Comparison of ENCODE assay signal across 8 cellular contexts in genomic region chr3:129428020-129428381, GRCh38. TPM values are rescaled to one million over a fixed set of nuclear protein-coding genes. Genes with fewer than 3 reads are reported as not detected.
A peak's percentile ranks its signal among the peaks of the same experiment; 100 is the strongest.
DNase-seq lines count a peak whose midpoint lies in the region; ATAC-seq, FAIRE-seq and TF ChIP-seq lines count a peak whose summit lies in the region.

No MANE protein-coding gene starts in this region.

- WGBS in stomach, 5 donors: 11 to 14% (median 12%) methylated on average over 6 to 8 of the region's 8 CpGs

- H3K9me1 ChIP-seq in keratinocyte (ENCODE audit: control insufficient read depth, extremely low read depth, insufficient read depth, low read length): no peaks in the 10 kb centered on the region

- H3K9ac ChIP-seq in adipocyte (ENCODE audit: low read length): peak overlapping the region; percentile 58
- peak overlapping the region; percentile 64 for H3K9ac ChIP-seq in keratinocyte (ENCODE audit: control insufficient read depth, extremely low read depth, insufficient read depth, low read length)

- no peak for TF ChIP-seq CTCF in keratinocyte (optimal IDR thresholded peaks at IDR 0.05 in 1 of 3, IDR thresholded peaks at IDR 0.05 in 1 of 3, conservative IDR thresholded peaks at IDR 0.05 in 1 of 3; ENCODE audit: extremely low read depth in 1 of 3, insufficient read depth in 2 of 3, low read length in 3 of 3)
- no peak for TF ChIP-seq CTCF in stomach (IDR thresholded peaks at IDR 0.05)

- peak overlapping the region; percentile 80 for H3K4me3 ChIP-seq in adipocyte (ENCODE audit: low read length)
- peak overlapping the region; percentile 34 to 86 (median 70) for H3K4me3 ChIP-seq in keratinocyte (ENCODE audit: control insufficient read depth in 2 of 3, extremely low read depth in 1 of 3, insufficient read depth in 2 of 3, low read depth in 1 of 3, low read length in 3 of 3)
- peak overlapping the region; percentile 50 to 78 (median 63) for H3K4me3 ChIP-seq in stomach

- H4K20me1 ChIP-seq in keratinocyte (ENCODE audit: control insufficient read depth, extremely low read depth, insufficient read depth, low read length): no peaks in the 10 kb centered on the region

- no peak for ATAC-seq in HG03097 (IDR thresholded peaks at IDR 0.05; ENCODE audit: low FRiP score, unreplicated experiment)

- H3K27ac ChIP-seq in keratinocyte (ENCODE audit: control insufficient read depth, insufficient read depth, low read length) (no peak overlapping the region), stomach (peak overlapping the region in 1 of 5 donors; percentile 72)

- peak overlapping the region; percentile 100 for H3K4me2 ChIP-seq in keratinocyte (ENCODE audit: control insufficient read depth, extremely low read depth, insufficient read depth, low read depth, low read length)

- TF ChIP-seq POLR2A in stomach (IDR thresholded peaks at IDR 0.05) (no peak), GM12892 (IDR thresholded peaks at IDR 0.05; ENCODE audit: low read depth, low read length) (no peak)

- H2AFZ ChIP-seq in keratinocyte (ENCODE audit: control insufficient read depth, low read length): peak overlapping the region; percentile 93

- H3K79me2 ChIP-seq in keratinocyte (ENCODE audit: control insufficient read depth, insufficient read depth, low read length): no peaks in the 10 kb centered on the region

- intact Hi-C loops in stomach (cut with DNase I; ENCODE audit: low total_unique reads): no loop called here

- dilution Hi-C loops in keratinocyte (cut with MboI; ENCODE audit: extremely low pct_ligation_motif_present, low sequenced_read_pairs): no loop called here

- peaks cover 11% of the 10 kb centered on the region for H3K4me1 ChIP-seq in adipocyte (ENCODE audit: control insufficient read depth, insufficient read depth, low read length)
- H3K4me1 ChIP-seq in keratinocyte (ENCODE audit: control insufficient read depth, extremely low read depth, insufficient read depth, low read length): peaks cover 36% of the 10 kb centered on the region
- peaks cover 19 to 29% (median 20%) of the 10 kb centered on the region in 4 donors for H3K4me1 ChIP-seq in stomach

- H3K36me3 ChIP-seq in adipocyte (ENCODE audit: control insufficient read depth, insufficient read depth, low read length, severe bottlenecking) (peaks cover 34% of the 10 kb centered on the region), keratinocyte (ENCODE audit: control insufficient read depth in 2 of 2, extremely low read depth in 1 of 2, insufficient read depth in 2 of 2, low read length in 2 of 2) (peaks cover 7 to 15% of the 10 kb centered on the region in 2 experiments), stomach (peaks cover 16 to 34% (median 30%) of the 10 kb centered on the region in 4 donors)

- no peak for FAIRE-seq in keratinocyte (lab: Jason Lieb, UNC)
- no peak for FAIRE-seq in GM12892 (lab: Jason Lieb, UNC)

- H3K9me3 ChIP-seq in adipocyte (ENCODE audit: control insufficient read depth, low read length) (no peaks in the 10 kb centered on the region), keratinocyte (ENCODE audit: control insufficient read depth, low read depth, low read length) (no peaks in the 10 kb centered on the region), stomach (no peaks in the 10 kb centered on the region)

- no peaks in the 10 kb centered on the region for H3K27me3 ChIP-seq in adipocyte (replicated peaks; ENCODE audit: control insufficient read depth, insufficient read depth, low read length)
- H3K27me3 ChIP-seq in keratinocyte (ENCODE audit: control insufficient read depth, extremely low read depth, insufficient read depth, low read length): no peaks in the 10 kb centered on the region
- no peaks in the 10 kb centered on the region for H3K27me3 ChIP-seq in stomach

- no peak for TF ChIP-seq EP300 in stomach (IDR thresholded peaks at IDR 0.05)

- DNase-seq in NCI-H1105 treated with DMSO at 0.1 percent for 48 hours (lab: John Stamatoyannopoulos, UW): peak; percentile 36
- no peak for DNase-seq in NCI-H1105 (lab: John Stamatoyannopoulos, UW)
- DNase-seq in adipocyte (ENCODE audit: low read depth): no peak
- DNase-seq in keratinocyte (ENCODE audit: low read depth, low spot score): no peak
- DNase-seq in stomach: no peak
- DNase-seq in GM12892 (ENCODE audit: insufficient read length): no peak
- no peak for DNase-seq in NCI-H446 treated with DMSO at 0.1 percent for 48 hours (lab: John Stamatoyannopoulos, UW)

RNA-seq across cellular contexts. Expression of gene EFCAB12, which starts 0.4 kb away (rescaled TPM):
- polyA plus RNA-seq in keratinocyte (0.17 to 0.42 TPM (median 0.34 TPM) in 3 replicates), stomach (1 to 10 TPM in 2 of 3 donors, under 1 TPM in 1; 0.33 to 2.7 (median 2.6) TPM)
- polyA plus RNA-seq in keratinocyte (2011; ENCODE audit: low read depth): not detected
- polyA plus RNA-seq in keratinocyte (2011; cell fraction: cytosol; rRNA removed): 0.07 and 0.08 TPM in 2 replicates
- polyA plus RNA-seq in keratinocyte (2011; cell fraction: nucleus; rRNA removed): 1.2 and 1.8 TPM in 2 replicates
- polyA plus RNA-seq in keratinocyte (2012; ENCODE audit: low replicate concordance): 0.06 and 0.24 TPM in 2 replicates
- polyA minus RNA-seq in keratinocyte: 0.40 to 0.86 TPM (median 0.59 TPM) in 3 replicates
- polyA minus RNA-seq in keratinocyte (2011; cell fraction: cytosol; rRNA and poly(A)+ RNA removed): not detected
- polyA minus RNA-seq in keratinocyte (2011; cell fraction: nucleus; rRNA and poly(A)+ RNA removed): 0.31 and 0.53 TPM in 2 replicates
- 1 to 10 TPM in 1 of 5 donors, under 1 TPM in 2, not detected in 2; 0.72 to 4.0 (median 0.92) TPM for total RNA-seq in stomach
- polyA plus RNA-seq in GM12892 (2012; ENCODE audit: missing spikeins): 0.76 TPM

RNA-seq across cellular contexts. Expression of gene MBD4, which starts 11.7 kb away (rescaled TPM):
- polyA plus RNA-seq in keratinocyte: 20.3 to 35.0 TPM (median 24.3 TPM) in 3 replicates
- polyA plus RNA-seq in keratinocyte (2011; ENCODE audit: low read depth): 43.0 TPM
- polyA plus RNA-seq in keratinocyte (2011; cell fraction: cytosol; rRNA removed): 14.3 and 23.8 TPM in 2 replicates
- 42.8 and 55.4 TPM in 2 replicates for polyA plus RNA-seq in keratinocyte (2011; cell fraction: nucleus; rRNA removed)
- polyA plus RNA-seq in keratinocyte (2012; ENCODE audit: low replicate concordance): 17.1 and 17.4 TPM in 2 replicates
- polyA minus RNA-seq in keratinocyte: 6.1 to 16.9 TPM (median 12.7 TPM) in 3 replicates
- 17.5 TPM for polyA minus RNA-seq in keratinocyte (2011; cell fraction: cytosol; rRNA and poly(A)+ RNA removed)
- polyA minus RNA-seq in keratinocyte (2011; cell fraction: nucleus; rRNA and poly(A)+ RNA removed): 15.0 and 19.2 TPM in 2 replicates
- total RNA-seq in stomach: 10 to 100 TPM in 4 of 5 donors, 1 to 10 TPM in 1; 5.8 to 74.1 (median 40.6) TPM
- polyA plus RNA-seq in stomach: 10 to 100 TPM; 13.8 to 23.4 (median 20.1) TPM
- 32.3 TPM for polyA plus RNA-seq in GM12892 (2012; ENCODE audit: missing spikeins)

RNA-seq across cellular contexts. Expression of gene IFT122, which starts 12.0 kb away (rescaled TPM):
- 6.2 to 7.1 TPM (median 6.5 TPM) in 3 replicates for polyA plus RNA-seq in keratinocyte
- polyA plus RNA-seq in keratinocyte (2011; ENCODE audit: low read depth): 5.6 TPM
- 4.6 and 5.2 TPM in 2 replicates for polyA plus RNA-seq in keratinocyte (2011; cell fraction: cytosol; rRNA removed)
- 12.1 and 18.1 TPM in 2 replicates for polyA plus RNA-seq in keratinocyte (2011; cell fraction: nucleus; rRNA removed)
- 2.6 and 5.0 TPM in 2 replicates for polyA plus RNA-seq in keratinocyte (2012; ENCODE audit: low replicate concordance)
- polyA minus RNA-seq in keratinocyte: 10.8 to 23.1 TPM (median 22.9 TPM) in 3 replicates
- 8.2 TPM for polyA minus RNA-seq in keratinocyte (2011; cell fraction: cytosol; rRNA and poly(A)+ RNA removed)
- polyA minus RNA-seq in keratinocyte (2011; cell fraction: nucleus; rRNA and poly(A)+ RNA removed): 8.4 and 13.3 TPM in 2 replicates
- 100 to 1,000 TPM in 2 of 5 donors, 10 to 100 TPM in 2, 1 to 10 TPM in 1; 9.9 to 163 (median 61.5) TPM for total RNA-seq in stomach
- polyA plus RNA-seq in stomach: 10 to 100 TPM; 12.3 to 17.0 (median 13.9) TPM
- polyA plus RNA-seq in GM12892 (2012; ENCODE audit: missing spikeins): 7.1 TPM
